ENCODE assay signal across 8 cellular contexts in the genomic region with DNA sequence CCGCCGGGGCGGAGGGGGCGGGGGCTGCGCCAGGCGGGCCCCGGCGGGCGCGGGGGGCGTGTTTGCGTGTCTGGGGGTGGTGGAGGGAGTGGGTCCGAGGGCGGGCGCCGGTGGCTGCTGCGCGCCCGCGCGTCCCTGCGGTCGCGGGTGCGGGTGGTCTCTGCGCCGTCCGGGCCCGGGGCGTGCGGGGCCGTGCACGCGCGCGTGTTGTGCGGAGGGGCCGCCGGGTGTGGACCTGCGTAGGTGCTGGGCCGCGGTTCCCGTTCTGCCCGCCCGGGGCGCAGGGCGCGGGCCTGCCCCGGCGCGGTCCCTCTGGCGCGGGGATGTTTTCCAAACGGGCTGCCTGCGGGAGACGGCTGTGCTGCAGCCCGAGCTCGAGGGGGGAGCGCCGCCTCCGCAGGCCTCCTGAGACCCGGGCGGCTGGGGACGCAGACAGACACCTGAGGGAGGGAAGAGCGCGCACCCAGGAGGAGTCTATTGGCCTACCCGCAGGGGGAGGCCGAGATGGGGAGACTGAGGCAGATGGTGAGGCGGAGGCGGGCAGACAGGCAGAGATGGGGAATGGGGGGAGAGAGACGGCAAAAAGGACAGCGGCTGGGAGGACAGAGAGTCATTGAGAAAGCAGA. TPM values are rescaled to one million over a fixed set of nuclear protein-coding genes. Genes with fewer than 3 reads are reported as not detected.
DNase-seq lines count a peak whose midpoint lies in the region; ATAC-seq and TF ChIP-seq lines count a peak whose summit lies in the region.

No MANE protein-coding gene starts in this region.

- H3K27ac Mint-ChIP-seq in effector memory CD8-positive, alpha-beta T cell: peak overlapping the region; percentile 73 to 83

- intact Hi-C loops in upper lobe of right lung (cut with DNase I): no loop called here

- H3K36me3 ChIP-seq in SJCRH30 (no peaks in the 10 kb centered on the region), upper lobe of right lung (peaks cover under 1% of the 10 kb centered on the region)

- DNase-seq in AG09319 (ENCODE audit: extremely low read depth, low read depth) (no peak), GM13976 (ENCODE audit: low spot score) (peak; percentile 66), SJCRH30 (peak in 1 of 2 experiments; percentile 32), mucosa of gallbladder (ENCODE audit: low spot score) (peak; percentile 14), upper lobe of right lung (no peak), NCI-H510A (lab: John Stamatoyannopoulos, UW) (no peak)
- DNase-seq in effector memory CD8-positive, alpha-beta T cell: peak in 1 of 3 experiments; percentile 52

- no peaks in the 10 kb centered on the region for H3K36me3 Mint-ChIP-seq in effector memory CD8-positive, alpha-beta T cell (ENCODE audit: insufficient read depth)

- H3K4me3 ChIP-seq in SJCRH30 (peak overlapping the region; percentile 63), upper lobe of right lung (peak overlapping the region; percentile 57)

- H3K9me3 Mint-ChIP-seq in effector memory CD8-positive, alpha-beta T cell: no peaks in the 10 kb centered on the region

- TF ChIP-seq CTCF in AG09319 (IDR thresholded peaks at IDR 0.05; ENCODE audit: low read depth, low read length) (peak; percentile 5; the same call in 1 of the 2 replicates), GM13976 (IDR thresholded peaks at IDR 0.05; ENCODE audit: borderline replicate concordance, control extremely low read depth, extremely low read depth, insufficient read depth, missing control alignments) (no peak), upper lobe of right lung (IDR thresholded peaks at IDR 0.05) (peak; percentile 37)

- in situ Hi-C loops in GM13976 (cut with MboI; ENCODE audit: low sequenced_read_pairs, unreplicated experiment): no loop called here

- H3K4me1 ChIP-seq in SJCRH30: peaks cover 6% of the 10 kb centered on the region; the same call in 1 of the 2 replicates
- peaks cover 10% of the 10 kb centered on the region for H3K4me1 ChIP-seq in upper lobe of right lung

- peak; percentile 42 for ATAC-seq in HG02973 (IDR thresholded peaks at IDR 0.05; ENCODE audit: unreplicated experiment)
- ATAC-seq in effector memory CD8-positive, alpha-beta T cell (replicated peaks): peak; percentile 62
- ATAC-seq in upper lobe of right lung: peak; percentile 43

- peak overlapping the region; percentile 85 to 87 for H3K4me3 Mint-ChIP-seq in effector memory CD8-positive, alpha-beta T cell

- H3K27me3 Mint-ChIP-seq in effector memory CD8-positive, alpha-beta T cell: no peaks in the 10 kb centered on the region

- H3K27ac ChIP-seq in SJCRH30 (no peak overlapping the region), upper lobe of right lung (peak overlapping the region; percentile 6)

- peaks cover 8 to 12% of the 10 kb centered on the region in 2 donors for H3K4me1 Mint-ChIP-seq in effector memory CD8-positive, alpha-beta T cell (ENCODE audit: low read depth in 2 of 2)

- H3K9me3 ChIP-seq in SJCRH30 (replicated peaks) (no peaks in the 10 kb centered on the region), upper lobe of right lung (no peaks in the 10 kb centered on the region)

- H3K27me3 ChIP-seq in SJCRH30 (no peaks in the 10 kb centered on the region), upper lobe of right lung (no peaks in the 10 kb centered on the region)

RNA-seq across cellular contexts. Expression of gene PELI3, which starts 0.4 kb away (rescaled TPM):
- total RNA-seq in SJCRH30 (2014; rRNA removed; shearing (Covaris generic)): 5.1 and 6.9 TPM in 2 replicates
- total RNA-seq in mucosa of gallbladder (20.3 TPM), upper lobe of right lung (15.5 TPM)

RNA-seq across cellular contexts. Expression of gene DPP3, which starts 13.1 kb away (rescaled TPM):
- total RNA-seq in SJCRH30 (2014; rRNA removed; shearing (Covaris generic)): 30.1 and 33.4 TPM in 2 replicates
- total RNA-seq in mucosa of gallbladder (61.2 TPM), upper lobe of right lung (31.9 TPM)

RNA-seq across cellular contexts. Expression of gene MRPL11, which starts 28.5 kb away (rescaled TPM):
- 86.7 and 102 TPM in 2 replicates for total RNA-seq in SJCRH30 (2014; rRNA removed; shearing (Covaris generic))
- 32.8 TPM for total RNA-seq in mucosa of gallbladder
- total RNA-seq in upper lobe of right lung: 31.3 TPM

RNA-seq across cellular contexts. Expression of gene BBS1, which starts 43.3 kb away (rescaled TPM):
- 11.0 and 13.6 TPM in 2 replicates for total RNA-seq in SJCRH30 (2014; rRNA removed; shearing (Covaris generic))
- 72.9 TPM for total RNA-seq in mucosa of gallbladder
- 33.5 TPM for total RNA-seq in upper lobe of right lung

RNA-seq across cellular contexts. Expression of gene NPAS4, which starts 46.3 kb away (rescaled TPM):
- not detected in 2 replicates for total RNA-seq in SJCRH30 (2014; rRNA removed; shearing (Covaris generic))
- total RNA-seq in mucosa of gallbladder: 1.5 TPM
- not detected for total RNA-seq in upper lobe of right lung

Comparison
In these comparisons a context has a peak if more than half of its experiments do, and no peak if none do; other contexts are left out.
1. DNase-seq: peak in GM13976 (single experiment) and mucosa of gallbladder (single experiment); none in AG09319 (single experiment), upper lobe of right lung (single experiment) and NCI-H510A (single experiment).
2. Peak in every context shown above with its lines, with median percentiles within 50 percentile points of each other: ATAC-seq.